Comparison of ENCODE assay signal across 1 cellular context in the genomic region with DNA sequence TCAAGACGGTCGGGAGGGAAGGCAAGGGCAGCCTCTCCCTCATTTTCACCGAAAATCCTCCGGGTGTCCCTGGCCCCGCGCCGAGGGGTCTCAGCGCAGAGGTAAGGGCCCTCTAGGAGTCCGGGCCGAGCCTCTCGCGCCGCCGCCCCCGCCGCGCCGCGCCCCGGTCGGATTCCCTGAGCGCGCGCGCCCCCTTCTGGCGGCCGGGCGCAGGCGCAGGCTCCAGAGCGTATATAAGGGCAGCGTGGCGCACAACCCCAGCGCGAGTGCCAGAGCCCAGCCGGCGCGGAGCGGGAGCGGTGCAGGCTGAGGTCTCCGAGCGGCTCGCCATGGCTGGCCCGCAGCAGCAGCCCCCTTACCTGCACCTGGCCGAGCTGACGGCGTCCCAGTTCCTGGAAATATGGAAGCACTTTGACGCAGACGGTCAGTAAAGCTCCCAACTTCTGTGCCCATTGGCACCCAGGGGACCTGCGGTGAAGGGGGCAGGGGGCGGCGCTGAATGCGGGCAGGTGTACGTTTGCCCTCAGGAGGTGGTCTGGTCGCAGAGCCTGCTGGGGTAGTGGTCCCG.
TF ChIP-seq lines count a peak whose summit lies in the region.

TSS of gene CALB2 (plus strand) at position 260 of the 568 bp plus-strand sequence. CDS start at position 330, 70 bp downstream.

TF ChIP-seq in GM23338, 12 proteins besides CTCF, POLR2A, EP300 and RAD21 (continued from another document):
- TF ChIP-seq ZNF462 (CRISPR knock-in tag; IDR thresholded peaks at IDR 0.05): no peak
- no peak for TF ChIP-seq JUNB (IDR thresholded peaks at IDR 0.05; ENCODE audit: unreplicated experiment)
- TF ChIP-seq NANOG (IDR thresholded peaks at IDR 0.05; ENCODE audit: borderline replicate concordance): no peak
- no peak for TF ChIP-seq ZNF331 (CRISPR knock-in tag; IDR thresholded peaks at IDR 0.05; ENCODE audit: low read depth)
- TF ChIP-seq EZH2phosphoT487 (IDR thresholded peaks at IDR 0.05; ENCODE audit: unreplicated experiment): no peak
- TF ChIP-seq STAT1 (IDR thresholded peaks at IDR 0.05; ENCODE audit: unreplicated experiment): no peak
- no peak for TF ChIP-seq ETS1 (IDR thresholded peaks at IDR 0.05)
TF ChIP-seq in GM23338: peak in this region for 0.
